Comparison of ENCODE assay signal across 8 cellular contexts in genomic region chr10:34254596-34254995, GRCh38.
DNase-seq lines count a peak whose midpoint lies in the region; ATAC-seq and TF ChIP-seq lines count a peak whose summit lies in the region.

No MANE protein-coding gene starts in this region.

- TF ChIP-seq CTCF in Calu3 (IDR thresholded peaks at IDR 0.05; ENCODE audit: unreplicated experiment), result no peak

- BruUV-seq in Calu3 (replicated peaks; lab: Mats Ljungman, UMichigan), result no TSS peak

- CTCF ChIA-PET in Calu3 (lab: Charles Lee), result no interaction called here

- H3K27ac Mint-ChIP-seq in Calu3 (ENCODE audit: unreplicated experiment), result no peak overlapping the region

- peak; percentile 62 for DNase-seq in Calu3
- DNase-seq in NCI-H146 treated with DMSO at 0.1 percent for 48 hours (lab: John Stamatoyannopoulos, UW; ENCODE audit: unreplicated experiment), result peak; percentile 44
- peak; percentile 51 for DNase-seq in fibroblast of peridontal ligament (ENCODE audit: extremely low read depth)
- DNase-seq in activated CD4-positive, alpha-beta T cell treated with anti-CD3 and anti-CD28 coated beads, Interleukin-2, amount 50 U/mL, for 4 hours, result no peak
- DNase-seq in DMS79 treated with DMSO at 0.1 percent for 48 hours (lab: John Stamatoyannopoulos, UW), result no peak
- DNase-seq in midbrain (lab: John Stamatoyannopoulos, UW), result no peak

- H3K36me3 Mint-ChIP-seq in Calu3 (ENCODE audit: insufficient read depth, unreplicated experiment), result no peaks in the 10 kb centered on the region

- no peak overlapping the region for H3K4me3 Mint-ChIP-seq in Calu3 (ENCODE audit: low read depth, unreplicated experiment)

- peaks cover 15% of the 10 kb centered on the region for H3K4me1 Mint-ChIP-seq in Calu3 (ENCODE audit: low read depth, unreplicated experiment)

- intact Hi-C loops in Calu3 (cut with micrococcal nuclease; ENCODE audit: unreplicated experiment), result no loop called here

- H3K9me3 Mint-ChIP-seq in Calu3 (ENCODE audit: low read depth, unreplicated experiment), result no peaks in the 10 kb centered on the region

- H3K27me3 Mint-ChIP-seq in Calu3 (ENCODE audit: unreplicated experiment), result no peaks in the 10 kb centered on the region

- ATAC-seq in GM21619 (IDR thresholded peaks at IDR 0.05; ENCODE audit: unreplicated experiment) (peak; percentile 73), HG02852 (IDR thresholded peaks at IDR 0.05; ENCODE audit: unreplicated experiment) (no peak)

Comparison
In these comparisons a context has a peak if more than half of its experiments do, and no peak if none do; other contexts are left out.
1. DNase-seq: peak in Calu3 (single experiment), NCI-H146 treated with DMSO at 0.1 percent for 48 hours (single experiment) and fibroblast of peridontal ligament (single experiment); none in activated CD4-positive, alpha-beta T cell treated with anti-CD3 and anti-CD28 coated beads, Interleukin-2, amount 50 U/mL, for 4 hours (0 of 2), DMS79 treated with DMSO at 0.1 percent for 48 hours (single experiment) and midbrain (single experiment).